Comparison of ENCODE assay signal across 9 cellular contexts in the genomic region with DNA sequence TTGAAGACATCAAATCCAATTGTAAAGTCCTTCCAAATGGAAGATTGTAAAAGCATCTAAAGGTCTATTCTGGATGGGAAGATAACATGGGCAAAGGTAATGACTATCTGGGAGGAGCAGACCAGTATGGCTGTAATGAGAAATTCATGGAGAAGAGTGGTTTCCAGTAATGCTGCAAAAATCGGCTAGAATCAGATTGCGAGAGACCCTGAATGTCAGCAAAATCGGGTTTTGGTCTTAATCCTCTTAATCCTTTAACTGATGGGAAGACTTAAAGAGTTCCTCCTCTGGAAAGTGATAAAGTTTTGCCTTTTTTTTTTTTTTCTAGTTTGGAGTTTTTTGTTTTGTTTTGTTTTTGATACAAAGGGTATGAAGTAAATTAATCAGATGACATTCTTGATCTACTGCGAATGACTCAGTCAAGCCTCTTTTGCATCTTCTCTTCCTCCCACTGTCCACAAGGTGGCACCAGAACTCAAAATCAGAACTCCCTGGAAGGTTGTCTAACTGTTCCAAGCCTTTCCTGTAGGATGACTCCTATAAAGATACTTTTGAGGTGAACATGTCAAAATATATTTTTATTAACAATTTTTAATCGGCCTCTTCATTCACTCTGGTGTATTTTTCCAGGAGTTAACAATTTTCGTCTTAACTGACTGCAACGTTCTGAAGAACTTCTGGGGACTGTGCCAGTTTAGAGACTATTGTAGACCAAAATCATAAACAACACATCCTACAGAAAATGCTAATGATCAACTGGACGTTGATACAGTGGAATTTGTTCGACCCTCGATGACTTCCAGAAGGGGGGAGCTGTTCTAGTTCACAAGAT.
A peak's percentile ranks its signal among the peaks of the same experiment; 100 is the strongest.
DNase-seq lines count a peak whose midpoint lies in the region; ATAC-seq, FAIRE-seq and TF ChIP-seq lines count a peak whose summit lies in the region.
"Had no signal": no experiment of that assay in that cellular context is flagged by ENCODE, and none has a peak within 500 bp of the region (broad histone marks: within the 10 kb centered on the region; RNA-seq: fewer than 3 reads in every experiment).

No MANE protein-coding gene starts in this region.

- TF ChIP-seq CTCF in D721Med (IDR thresholded peaks at IDR 0.05; ENCODE audit: insufficient read depth, missing control alignments) (peak; percentile 75), osteocyte (IDR thresholded peaks at IDR 0.05) (peak; percentile 91)

- no peaks in the 10 kb centered on the region for H3K4me1 Mint-ChIP-seq in activated CD4-positive, alpha-beta memory T cell treated with anti-CD3 and anti-CD28 coated beads for 36 hours (ENCODE audit: low read depth)
- peaks cover 31% of the 10 kb centered on the region for H3K4me1 Mint-ChIP-seq in osteocyte (ENCODE audit: unreplicated experiment)
- H3K4me1 Mint-ChIP-seq in activated CD8-positive, alpha-beta memory T cell treated with anti-CD3 and anti-CD28 coated beads, Interleukin-2, amount 10 ng/mL, durations not matched to agents 7 days and 5 days: no peaks in the 10 kb centered on the region

- CTCF ChIA-PET in activated CD4-positive, alpha-beta memory T cell treated with anti-CD3 and anti-CD28 coated beads for 36 hours (lab: Charles Lee): interaction anchor here (0.7 to 2.0 kb wide), 6 partner anchors 11 to 587 kb away, joined by 4 to 17 read pairs (median 5); no protein-coding TSS in a partner anchor
- CTCF ChIA-PET in activated CD8-positive, alpha-beta memory T cell treated with anti-CD3 and anti-CD28 coated beads, Interleukin-2, amount 10 ng/mL, durations not matched to agents 7 days and 5 days (lab: Charles Lee): interaction anchor here (0.6 to 0.8 kb wide), 3 partner anchors 47 to 196 kb away, joined by 3 to 4 read pairs (median 3); no protein-coding TSS in a partner anchor

- FAIRE-seq in D721Med (lab: Jason Lieb, UNC) (peak; percentile 91), frontal cortex (lab: Jason Lieb, UNC) (peak; percentile 82)

- intact Hi-C loops in activated CD4-positive, alpha-beta memory T cell treated with anti-CD3 and anti-CD28 coated beads for 36 hours (cut with micrococcal nuclease): loop anchor here (1.0 to 10.0 kb wide), 4 partner anchors 113 to 588 kb away; no protein-coding TSS in a partner anchor

- DNase-seq in D721Med (ENCODE audit: insufficient read length, low spot score) (peak; percentile 20), NCI-H2196 (lab: John Stamatoyannopoulos, UW; ENCODE audit: unreplicated experiment) (peak; percentile 2), frontal cortex (ENCODE audit: low spot score in 2 of 2) (peak in 1 of 2 donors; percentile 33), osteocyte (ENCODE audit: extremely low spot score, unreplicated experiment) (no peak)
- peak; percentile 30 for DNase-seq in activated CD4-positive, alpha-beta memory T cell treated with anti-CD3 and anti-CD28 coated beads for 36 hours
- DNase-seq in activated CD8-positive, alpha-beta memory T cell treated with anti-CD3 and anti-CD28 coated beads, Interleukin-2, amount 10 ng/mL, durations not matched to agents 7 days and 5 days: no peak

- POLR2A ChIA-PET in activated CD4-positive, alpha-beta memory T cell treated with anti-CD3 and anti-CD28 coated beads for 36 hours (lab: Charles Lee): no interaction called here

- no peaks in the 10 kb centered on the region for H3K36me3 Mint-ChIP-seq in activated CD4-positive, alpha-beta memory T cell treated with anti-CD3 and anti-CD28 coated beads for 36 hours
- H3K36me3 Mint-ChIP-seq in osteocyte (ENCODE audit: unreplicated experiment): no peaks in the 10 kb centered on the region
- H3K36me3 Mint-ChIP-seq in activated CD8-positive, alpha-beta memory T cell treated with anti-CD3 and anti-CD28 coated beads, Interleukin-2, amount 10 ng/mL, durations not matched to agents 7 days and 5 days: no peaks in the 10 kb centered on the region

- no peak overlapping the region for H3K27ac Mint-ChIP-seq in activated CD4-positive, alpha-beta memory T cell treated with anti-CD3 and anti-CD28 coated beads for 36 hours
- no peak overlapping the region for H3K27ac Mint-ChIP-seq in osteocyte (ENCODE audit: unreplicated experiment)
- no peak overlapping the region for H3K27ac Mint-ChIP-seq in activated CD8-positive, alpha-beta memory T cell treated with anti-CD3 and anti-CD28 coated beads, Interleukin-2, amount 10 ng/mL, durations not matched to agents 7 days and 5 days
- H3K27ac Mint-ChIP-seq: stimulated activated naive CD8-positive, alpha-beta T cell treated with anti-CD3 and anti-CD28 coated beads, Interleukin-15, Interleukin-2, amounts not matched to agents 100 ng/mL and 50 ng/mL, for 24 hours had no signal

- H3K9me3 Mint-ChIP-seq in activated CD4-positive, alpha-beta memory T cell treated with anti-CD3 and anti-CD28 coated beads for 36 hours: no peaks in the 10 kb centered on the region
- H3K9me3 Mint-ChIP-seq in osteocyte (ENCODE audit: unreplicated experiment): no peaks in the 10 kb centered on the region
- no peaks in the 10 kb centered on the region for H3K9me3 Mint-ChIP-seq in activated CD8-positive, alpha-beta memory T cell treated with anti-CD3 and anti-CD28 coated beads, Interleukin-2, amount 10 ng/mL, durations not matched to agents 7 days and 5 days (ENCODE audit: low read depth)
- H3K9me3 Mint-ChIP-seq: stimulated activated naive CD8-positive, alpha-beta T cell treated with anti-CD3 and anti-CD28 coated beads, Interleukin-15, Interleukin-2, amounts not matched to agents 100 ng/mL and 50 ng/mL, for 24 hours had no signal

- no peak overlapping the region for H3K4me3 Mint-ChIP-seq in activated CD4-positive, alpha-beta memory T cell treated with anti-CD3 and anti-CD28 coated beads for 36 hours
- no peak overlapping the region for H3K4me3 Mint-ChIP-seq in osteocyte (ENCODE audit: unreplicated experiment)
- no peak overlapping the region for H3K4me3 Mint-ChIP-seq in activated CD8-positive, alpha-beta memory T cell treated with anti-CD3 and anti-CD28 coated beads, Interleukin-2, amount 10 ng/mL, durations not matched to agents 7 days and 5 days
- H3K4me3 Mint-ChIP-seq: stimulated activated naive CD8-positive, alpha-beta T cell treated with anti-CD3 and anti-CD28 coated beads, Interleukin-15, Interleukin-2, amounts not matched to agents 100 ng/mL and 50 ng/mL, for 24 hours had no signal

- H3K27me3 Mint-ChIP-seq in activated CD4-positive, alpha-beta memory T cell treated with anti-CD3 and anti-CD28 coated beads for 36 hours: no peaks in the 10 kb centered on the region
- H3K27me3 Mint-ChIP-seq in osteocyte (ENCODE audit: unreplicated experiment): no peaks in the 10 kb centered on the region
- H3K27me3 Mint-ChIP-seq in activated CD8-positive, alpha-beta memory T cell treated with anti-CD3 and anti-CD28 coated beads, Interleukin-2, amount 10 ng/mL, durations not matched to agents 7 days and 5 days: no peaks in the 10 kb centered on the region
- H3K27me3 Mint-ChIP-seq: stimulated activated naive CD8-positive, alpha-beta T cell treated with anti-CD3 and anti-CD28 coated beads, Interleukin-15, Interleukin-2, amounts not matched to agents 100 ng/mL and 50 ng/mL, for 24 hours had no signal

- peak; percentile 80 for ATAC-seq in GM19035 (IDR thresholded peaks at IDR 0.05; ENCODE audit: unreplicated experiment)
- peak; percentile 64 for ATAC-seq in HG03108 (IDR thresholded peaks at IDR 0.05; ENCODE audit: unreplicated experiment)
- no peak for ATAC-seq in activated CD8-positive, alpha-beta memory T cell treated with anti-CD3 and anti-CD28 coated beads, Interleukin-2, amount 10 ng/mL, durations not matched to agents 7 days and 5 days

Comparison
In these comparisons a context has a peak if more than half of its experiments do, and no peak if none do; other contexts are left out.
1. DNase-seq: peak in D721Med (single experiment), NCI-H2196 (single experiment) and activated CD4-positive, alpha-beta memory T cell treated with anti-CD3 and anti-CD28 coated beads for 36 hours (single experiment); none in osteocyte (single experiment) and activated CD8-positive, alpha-beta memory T cell treated with anti-CD3 and anti-CD28 coated beads, Interleukin-2, amount 10 ng/mL, durations not matched to agents 7 days and 5 days (single experiment).